ENCODE assay signal across 17 cellular contexts in genomic region chr17:43240596-43241352, GRCh38. TPM values are rescaled to one million over a fixed set of nuclear protein-coding genes. Genes with fewer than 3 reads are reported as not detected.
"Had no signal": no experiment of that assay in that cellular context is flagged by ENCODE, and none has a peak within 500 bp of the region (broad histone marks: within the 10 kb centered on the region; RNA-seq: fewer than 3 reads in every experiment).

No MANE protein-coding gene starts in this region.

RNA-seq across cellular contexts. Expression of gene RNU2-1, which starts 7.0 kb away (rescaled TPM):
- total RNA-seq: bronchial epithelial cell, dermis blood vessel endothelial cell, esophagus squamous epithelium, frontal cortex, occipital lobe, pulmonary artery endothelial cell, right atrium auricular region, smooth muscle cell, subcutaneous adipose tissue, thoracic aorta had no signal
- polyA plus RNA-seq: lung had no signal

RNA-seq across cellular contexts. Expression of gene CCDC200, which starts 12.4 kb away (rescaled TPM):
- total RNA-seq: activated CD4-positive, alpha-beta memory T cell treated with anti-CD3 and anti-CD28 coated beads for 36 hours; bronchial epithelial cell; dermis blood vessel endothelial cell; esophagus squamous epithelium; frontal cortex; left ventricle myocardium inferior; mesenteric fat pad; mucosa of gallbladder; occipital lobe; pulmonary artery endothelial cell; right atrium auricular region; smooth muscle cell; subcutaneous adipose tissue; T-cell; T-helper 2 cell treated with Interferon-gamma antibody and Interleukin-4, amounts not matched to agents 100 ng/mL and 5 ng/mL, for 36 hours; thoracic aorta had no signal
